9 cellular contexts compared by ENCODE assay signal in genomic region chr11:46916669-46917108, GRCh38. TPM values are rescaled to one million over a fixed set of nuclear protein-coding genes. Genes with fewer than 3 reads are reported as not detected.
A peak's percentile ranks its signal among the peaks of the same experiment; 100 is the strongest.
DNase-seq lines count a peak whose midpoint lies in the region; TF ChIP-seq lines count a peak whose summit lies in the region.
"Had no signal": no experiment of that assay in that cellular context is flagged by ENCODE, and none has a peak within 500 bp of the region (broad histone marks: within the 10 kb centered on the region; RNA-seq: fewer than 3 reads in every experiment).

No MANE protein-coding gene starts in this region.

- peak overlapping the region; percentile 80 for H3K4me3 ChIP-seq in coronary artery
- H3K4me3 ChIP-seq in subcutaneous abdominal adipose tissue (ENCODE audit: low read depth in 1 of 5, low read length in 5 of 5), result peak overlapping the region; percentile 50 to 68 (median 65)

- no peak for TF ChIP-seq CTCF in GM10266 (IDR thresholded peaks at IDR 0.05; ENCODE audit: control insufficient read depth, insufficient read depth, low read depth, missing control alignments)
- no peak for TF ChIP-seq CTCF in coronary artery (IDR thresholded peaks at IDR 0.05)

- peak overlapping the region; percentile 54 to 66 for H3K27ac ChIP-seq in coronary artery
- no peak overlapping the region for H3K27ac ChIP-seq in subcutaneous abdominal adipose tissue (ENCODE audit: low read depth, low read length)
- H3K27ac ChIP-seq: HL-60 had no signal

- DNase-seq in ACHN (peak; percentile 75), GM10266 (ENCODE audit: extremely low spot score) (peak; percentile 76), RPMI7951 (ENCODE audit: low read depth) (peak; percentile 68), coronary artery (ENCODE audit: low spot score) (no peak), left kidney (ENCODE audit: low read depth, low spot score) (peak; percentile 91), KG1 (lab: John Stamatoyannopoulos, UW) (no peak), MV-4-11 (lab: John Stamatoyannopoulos, UW) (no peak)

- peak overlapping the region; percentile 11 to 62 (median 50) for H3K9ac ChIP-seq in subcutaneous abdominal adipose tissue (ENCODE audit: low read length in 5 of 5)

- in situ Hi-C loops in ACHN (cut with HindIII; ENCODE audit: low pct_ligation_motif_present, low pct_unique_long_range_greater_than_20kb, low sequenced_read_pairs), result no loop called here

- peaks cover 14 to 55% (median 40%) of the 10 kb centered on the region in 5 donors for H3K27me3 ChIP-seq in subcutaneous abdominal adipose tissue (ENCODE audit: control insufficient read depth in 5 of 5, insufficient read depth in 4 of 5, low read length in 5 of 5)

- peaks cover 0 to 34% (median 24%) of the 10 kb centered on the region in 5 donors for H3K4me1 ChIP-seq in subcutaneous abdominal adipose tissue (ENCODE audit: control insufficient read depth in 5 of 5, insufficient read depth in 5 of 5, low read length in 5 of 5)

- H3K9me3 ChIP-seq in subcutaneous abdominal adipose tissue (ENCODE audit: control insufficient read depth in 5 of 5, low read length in 5 of 5), result no peaks in the 10 kb centered on the region

- no peaks in the 10 kb centered on the region for H3K36me3 ChIP-seq in subcutaneous abdominal adipose tissue (ENCODE audit: control insufficient read depth in 5 of 5, insufficient read depth in 5 of 5, low read length in 5 of 5)

RNA-seq across cellular contexts. Expression of gene LRP4, which starts 1.7 kb away (rescaled TPM):
- total RNA-seq in RPMI7951 (2014; rRNA removed; shearing (Covaris generic)), result 0.98 and 1.4 TPM in 2 replicates

RNA-seq across cellular contexts. Expression of gene CSTPP1, which starts 19.9 kb away (rescaled TPM):
- 29.9 and 33.9 TPM in 2 replicates for total RNA-seq in RPMI7951 (2014; rRNA removed; shearing (Covaris generic))

Comparison
In these comparisons a context has a peak if more than half of its experiments do, and no peak if none do; other contexts are left out.
1. DNase-seq: peak in ACHN (single experiment), GM10266 (single experiment), RPMI7951 (single experiment) and left kidney (single experiment); none in coronary artery (single experiment), KG1 (single experiment) and MV-4-11 (single experiment).